11 cellular contexts compared by ENCODE assay signal in genomic region chr6:33886673-33887144, GRCh38.
A peak's percentile ranks its signal among the peaks of the same experiment; 100 is the strongest.
DNase-seq lines count a peak whose midpoint lies in the region; FAIRE-seq and TF ChIP-seq lines count a peak whose summit lies in the region.
"Had no signal": no experiment of that assay in that cellular context is flagged by ENCODE, and none has a peak within 500 bp of the region (broad histone marks: within the 10 kb centered on the region; RNA-seq: fewer than 3 reads in every experiment).

No MANE protein-coding gene starts in this region.

- H3K27ac ChIP-seq in astrocyte (ENCODE audit: low read depth, low read length) (no peak overlapping the region), keratinocyte (ENCODE audit: control insufficient read depth, insufficient read depth, low read length) (no peak overlapping the region)

- DNase-seq in A172 (ENCODE audit: low spot score) (peak; percentile 69), HS-5 (ENCODE audit: low read depth) (peak; percentile 31), astrocyte (ENCODE audit: low read depth) (peak; percentile 11), keratinocyte (ENCODE audit: low read depth, low spot score) (no peak), GM19239 (ENCODE audit: insufficient read length, low spot score) (no peak), dedifferentiated amniotic fluid mesenchymal stem cell (ENCODE audit: extremely low spot score) (no peak), NCI-H187 (lab: John Stamatoyannopoulos, UW) (no peak), DMS53 (lab: John Stamatoyannopoulos, UW) (no peak)
- DNase-seq: Calu3, naive B cell had no signal

- no peak overlapping the region for H3K4me3 Mint-ChIP-seq in astrocyte (ENCODE audit: unreplicated experiment)
- H3K4me3 Mint-ChIP-seq: dendritic cell treated with granulocyte-macrophage colony-stimulating factor and Interleukin-4, amounts not matched to agents 40 ng/mL and 50 ng/mL, for 4 days; naive B cell had no signal

- no peak overlapping the region for H3K4me3 ChIP-seq in astrocyte (ENCODE audit: insufficient read depth, low read depth, low read length)
- no peak overlapping the region for H3K4me3 ChIP-seq in keratinocyte (ENCODE audit: control insufficient read depth in 2 of 3, extremely low read depth in 1 of 3, insufficient read depth in 2 of 3, low read depth in 1 of 3, low read length in 3 of 3)

- H4K20me1 ChIP-seq in astrocyte (ENCODE audit: insufficient read depth, low read length), result no peaks in the 10 kb centered on the region
- no peaks in the 10 kb centered on the region for H4K20me1 ChIP-seq in keratinocyte (ENCODE audit: control insufficient read depth, extremely low read depth, insufficient read depth, low read length)

- H3K36me3 ChIP-seq in astrocyte (ENCODE audit: insufficient read depth, low read length) (no peaks in the 10 kb centered on the region), keratinocyte (ENCODE audit: control insufficient read depth in 2 of 2, extremely low read depth in 1 of 2, insufficient read depth in 2 of 2, low read length in 2 of 2) (no peaks in the 10 kb centered on the region)

- peaks cover 56% of the 10 kb centered on the region for H3K27me3 Mint-ChIP-seq in astrocyte (ENCODE audit: low read depth, unreplicated experiment)

- TF ChIP-seq CTCF in astrocyte (IDR thresholded peaks at IDR 0.05; ENCODE audit: insufficient read depth, low read depth, low read length) (no peak), keratinocyte (optimal IDR thresholded peaks at IDR 0.05 in 1 of 3, IDR thresholded peaks at IDR 0.05 in 1 of 3, conservative IDR thresholded peaks at IDR 0.05 in 1 of 3; ENCODE audit: extremely low read depth in 1 of 3, insufficient read depth in 2 of 3, low read length in 3 of 3) (no peak)

- H3K4me2 ChIP-seq in astrocyte (ENCODE audit: low read length) (no peak overlapping the region), keratinocyte (ENCODE audit: control insufficient read depth, extremely low read depth, insufficient read depth, low read depth, low read length) (peak overlapping the region; percentile 53)

- H3K4me1 Mint-ChIP-seq in astrocyte (ENCODE audit: low read depth, unreplicated experiment), result peaks cover 8% of the 10 kb centered on the region
- H3K4me1 Mint-ChIP-seq: naive B cell had no signal

- FAIRE-seq in astrocyte (lab: Jason Lieb, UNC), result peak; percentile 37
- FAIRE-seq in keratinocyte (lab: Jason Lieb, UNC), result peak; percentile 79
- FAIRE-seq in GM19239 (lab: Jason Lieb, UNC), result no peak

- H3K4me1 ChIP-seq in astrocyte (ENCODE audit: insufficient read depth, low read length) (no peaks in the 10 kb centered on the region), keratinocyte (ENCODE audit: control insufficient read depth, extremely low read depth, insufficient read depth, low read length) (peaks cover 29% of the 10 kb centered on the region)

- dilution Hi-C loops in keratinocyte (cut with MboI; ENCODE audit: extremely low pct_ligation_motif_present, low sequenced_read_pairs), result no loop called here

- peaks cover 5% of the 10 kb centered on the region for H3K27me3 ChIP-seq in astrocyte (ENCODE audit: insufficient read depth, low read length)
- H3K27me3 ChIP-seq in keratinocyte (ENCODE audit: control insufficient read depth, extremely low read depth, insufficient read depth, low read length), result no peaks in the 10 kb centered on the region

- no peaks in the 10 kb centered on the region for H3K79me2 ChIP-seq in astrocyte (ENCODE audit: insufficient read depth, low read length)
- H3K79me2 ChIP-seq in keratinocyte (ENCODE audit: control insufficient read depth, insufficient read depth, low read length), result no peaks in the 10 kb centered on the region

- H3K9ac ChIP-seq in astrocyte (ENCODE audit: low read length) (no peak overlapping the region), keratinocyte (ENCODE audit: control insufficient read depth, extremely low read depth, insufficient read depth, low read length) (no peak overlapping the region)

- peaks cover 2% of the 10 kb centered on the region for H3K36me3 Mint-ChIP-seq in astrocyte (ENCODE audit: low read depth, unreplicated experiment)
- H3K36me3 Mint-ChIP-seq: naive B cell had no signal

- H2AFZ ChIP-seq in astrocyte (ENCODE audit: low read depth, low read length), result no peak overlapping the region
- H2AFZ ChIP-seq in keratinocyte (ENCODE audit: control insufficient read depth, low read length), result peak overlapping the region; percentile 87

- no peaks in the 10 kb centered on the region for H3K9me1 ChIP-seq in keratinocyte (ENCODE audit: control insufficient read depth, extremely low read depth, insufficient read depth, low read length)

- H3K27ac Mint-ChIP-seq in astrocyte (ENCODE audit: unreplicated experiment), result no peak overlapping the region
- H3K27ac Mint-ChIP-seq: dendritic cell treated with granulocyte-macrophage colony-stimulating factor and Interleukin-4, amounts not matched to agents 40 ng/mL and 50 ng/mL, for 4 days had no signal

- H3K9me3 Mint-ChIP-seq in astrocyte (ENCODE audit: unreplicated experiment), result peaks cover 3% of the 10 kb centered on the region
- H3K9me3 Mint-ChIP-seq: dendritic cell treated with granulocyte-macrophage colony-stimulating factor and Interleukin-4, amounts not matched to agents 40 ng/mL and 50 ng/mL, for 4 days; naive B cell had no signal

- H3K9me3 ChIP-seq in astrocyte (ENCODE audit: insufficient read depth, low read depth, low read length), result no peaks in the 10 kb centered on the region
- H3K9me3 ChIP-seq in keratinocyte (ENCODE audit: control insufficient read depth, low read depth, low read length), result no peaks in the 10 kb centered on the region

Comparison
In these comparisons a context has a peak if more than half of its experiments do, and no peak if none do; other contexts are left out.
1. DNase-seq: peak in A172 (single experiment), HS-5 (single experiment) and astrocyte (single experiment); none in keratinocyte (single experiment), GM19239 (single experiment), dedifferentiated amniotic fluid mesenchymal stem cell (single experiment), NCI-H187 (0 of 2) and DMS53 (single experiment).